22 cellular contexts compared by ENCODE assay signal in the genomic region with DNA sequence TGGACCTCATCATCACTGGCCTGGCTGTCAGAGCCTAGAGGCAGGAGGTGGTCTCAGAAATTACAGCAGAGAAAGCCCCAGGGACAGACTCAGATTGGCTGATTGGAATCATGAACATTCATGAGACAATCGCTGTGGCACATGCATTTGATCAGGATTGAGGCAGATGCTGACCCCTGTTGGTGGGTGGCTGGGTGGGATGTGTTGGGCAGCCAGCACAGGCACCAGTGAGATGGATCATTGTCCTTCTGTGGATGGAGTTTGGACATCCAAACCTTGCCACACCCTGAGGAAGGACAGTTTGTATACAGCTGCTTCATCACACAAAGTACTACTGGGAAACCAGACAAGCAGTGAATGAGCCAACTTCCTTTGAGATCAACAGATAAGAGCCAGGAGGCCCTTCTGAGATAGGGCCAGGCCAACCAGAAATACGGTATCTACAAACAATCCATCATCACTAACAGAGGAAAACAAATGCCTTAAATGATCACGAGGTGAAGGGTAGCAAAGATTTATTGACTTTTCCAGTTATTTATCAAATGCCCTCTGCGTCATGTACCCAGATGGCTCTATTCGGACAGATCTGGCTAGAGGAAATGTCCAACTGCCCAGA. TPM values are rescaled to one million over a fixed set of nuclear protein-coding genes. Genes with fewer than 3 reads are reported as not detected.
DNase-seq lines count a peak whose midpoint lies in the region; ATAC-seq, FAIRE-seq and TF ChIP-seq lines count a peak whose summit lies in the region.
"Had no signal": no experiment of that assay in that cellular context is flagged by ENCODE, and none has a peak within 500 bp of the region (broad histone marks: within the 10 kb centered on the region; RNA-seq: fewer than 3 reads in every experiment).

No MANE protein-coding gene starts in this region.

- 44 to 53% methylated on average over 5 of the region's 5 CpGs for WGBS in body of pancreas, 2 donors

- H3K27me3 ChIP-seq in body of pancreas: no peaks in the 10 kb centered on the region
- H3K27me3 ChIP-seq: esophagus muscularis mucosa, vagina had no signal

- TF ChIP-seq POLR2A in body of pancreas (IDR thresholded peaks at IDR 0.05): no peak

- peak; percentile 49 for FAIRE-seq in HTR-8/SVneo (lab: Jason Lieb, UNC)
- FAIRE-seq: bronchial epithelial cell had no signal

- H3K4me3 Mint-ChIP-seq in nephron progenitor cell (no peak overlapping the region), endothelial cell (ENCODE audit: unreplicated experiment) (no peak overlapping the region)
- H3K4me3 Mint-ChIP-seq in activated T-helper 2 cell treated with anti-CD3 and anti-CD28 coated beads, Interferon-gamma antibody, Interleukin-2, Interleukin-4, amounts not matched to agents 10 μg/mL and 5 μg/mL and 100 μg/mL, durations not matched to agents 14 hours and 24 hours and 36 hours (ENCODE audit: low read depth): no peak overlapping the region
- H3K4me3 Mint-ChIP-seq: activated CD4-positive, alpha-beta memory T cell treated with anti-CD3 and anti-CD28 coated beads, Interleukin-2, amount 10 ng/mL, durations not matched to agents 7 days and 5 days; activated naive CD8-positive, alpha-beta T cell; activated T-cell treated with anti-CD3 and anti-CD28 coated beads, Interleukin-2, amount 50 U/mL, for 4 hours; T-cell had no signal

- intact Hi-C loops in body of pancreas (cut with DNase I): no loop called here
- intact Hi-C loops in activated T-helper 2 cell treated with anti-CD3 and anti-CD28 coated beads, Interferon-gamma antibody, Interleukin-2, Interleukin-4, amounts not matched to agents 10 μg/mL and 5 μg/mL and 100 μg/mL, durations not matched to agents 14 hours and 24 hours and 36 hours (cut with micrococcal nuclease): no loop called here

- H3K4me1 ChIP-seq in body of pancreas: peaks cover 31% of the 10 kb centered on the region
- H3K4me1 ChIP-seq: esophagus muscularis mucosa, parathyroid adenoma, vagina had no signal

- ATAC-seq in body of pancreas (peak; percentile 72), GM19351 (IDR thresholded peaks at IDR 0.05; ENCODE audit: unreplicated experiment) (no peak)
- ATAC-seq: activated T-cell treated with anti-CD3 and anti-CD28 coated beads, Interleukin-2, amount 50 U/mL, for 4 hours; left ventricle myocardium superior; T-cell had no signal

- peak; percentile 40 for DNase-seq in EH (ENCODE audit: low read depth)
- no peak for DNase-seq in HTR-8/SVneo (ENCODE audit: insufficient read length, low spot score)
- no peak for DNase-seq in body of pancreas
- no peak for DNase-seq in nephron progenitor cell
- no peak for DNase-seq in NCI-H1930 (lab: John Stamatoyannopoulos, UW)
- no peak for DNase-seq in endothelial cell (ENCODE audit: low spot score)
- no peak for DNase-seq in activated T-helper 2 cell treated with anti-CD3 and anti-CD28 coated beads, Interferon-gamma antibody, Interleukin-2, Interleukin-4, amounts not matched to agents 10 μg/mL and 5 μg/mL and 100 μg/mL, durations not matched to agents 14 hours and 24 hours and 36 hours (ENCODE audit: low spot score)
- DNase-seq: activated CD4-positive, alpha-beta memory T cell treated with anti-CD3 and anti-CD28 coated beads, Interleukin-2, amount 10 ng/mL, durations not matched to agents 7 days and 5 days; activated T-cell treated with anti-CD3 and anti-CD28 coated beads, Interleukin-2, amount 50 U/mL, for 4 hours; glutamatergic neuron; HCEC 1CT; left ventricle myocardium superior; NCI-H1417 treated with DMSO at 0.1 percent for 48 hours; NCI-H226; T-cell had no signal

- H3K27me3 Mint-ChIP-seq in nephron progenitor cell (ENCODE audit: low read depth, poor library complexity) (peaks cover 7% of the 10 kb centered on the region), endothelial cell (ENCODE audit: unreplicated experiment) (peaks cover 1% of the 10 kb centered on the region)
- no peaks in the 10 kb centered on the region for H3K27me3 Mint-ChIP-seq in activated T-helper 2 cell treated with anti-CD3 and anti-CD28 coated beads, Interferon-gamma antibody, Interleukin-2, Interleukin-4, amounts not matched to agents 10 μg/mL and 5 μg/mL and 100 μg/mL, durations not matched to agents 14 hours and 24 hours and 36 hours (ENCODE audit: low read depth)
- H3K27me3 Mint-ChIP-seq: activated naive CD8-positive, alpha-beta T cell; T-cell had no signal

- H3K9me3 ChIP-seq in body of pancreas: no peaks in the 10 kb centered on the region
- H3K9me3 ChIP-seq: vagina had no signal

- peaks cover 41% of the 10 kb centered on the region for H3K36me3 Mint-ChIP-seq in nephron progenitor cell (ENCODE audit: low read depth)
- peaks cover 28% of the 10 kb centered on the region for H3K36me3 Mint-ChIP-seq in endothelial cell (ENCODE audit: low read depth, unreplicated experiment)
- peaks cover 9% of the 10 kb centered on the region for H3K36me3 Mint-ChIP-seq in activated T-helper 2 cell treated with anti-CD3 and anti-CD28 coated beads, Interferon-gamma antibody, Interleukin-2, Interleukin-4, amounts not matched to agents 10 μg/mL and 5 μg/mL and 100 μg/mL, durations not matched to agents 14 hours and 24 hours and 36 hours (ENCODE audit: low read depth)

- peaks cover 5% of the 10 kb centered on the region for H3K9me3 Mint-ChIP-seq in nephron progenitor cell
- no peaks in the 10 kb centered on the region for H3K9me3 Mint-ChIP-seq in endothelial cell (ENCODE audit: unreplicated experiment)
- H3K9me3 Mint-ChIP-seq in activated T-helper 2 cell treated with anti-CD3 and anti-CD28 coated beads, Interferon-gamma antibody, Interleukin-2, Interleukin-4, amounts not matched to agents 10 μg/mL and 5 μg/mL and 100 μg/mL, durations not matched to agents 14 hours and 24 hours and 36 hours: no peaks in the 10 kb centered on the region
- H3K9me3 Mint-ChIP-seq: activated CD4-positive, alpha-beta memory T cell treated with anti-CD3 and anti-CD28 coated beads, Interleukin-2, amount 10 ng/mL, durations not matched to agents 7 days and 5 days had no signal

- peak overlapping the region; percentile 29 for H3K27ac Mint-ChIP-seq in nephron progenitor cell
- H3K27ac Mint-ChIP-seq in endothelial cell (ENCODE audit: unreplicated experiment): no peak overlapping the region
- H3K27ac Mint-ChIP-seq in activated T-helper 2 cell treated with anti-CD3 and anti-CD28 coated beads, Interferon-gamma antibody, Interleukin-2, Interleukin-4, amounts not matched to agents 10 μg/mL and 5 μg/mL and 100 μg/mL, durations not matched to agents 14 hours and 24 hours and 36 hours: no peak overlapping the region
- H3K27ac Mint-ChIP-seq: activated CD4-positive, alpha-beta memory T cell treated with anti-CD3 and anti-CD28 coated beads, Interleukin-2, amount 10 ng/mL, durations not matched to agents 7 days and 5 days; activated naive CD8-positive, alpha-beta T cell; T-cell had no signal

- H3K27ac ChIP-seq in body of pancreas: peak overlapping the region in 2 of 4 donors; percentile 28 to 34
- H3K27ac ChIP-seq: esophagus muscularis mucosa, KMS-11, parathyroid adenoma, vagina had no signal

- peaks cover 0 to 14% of the 10 kb centered on the region in 2 donors for H3K36me3 ChIP-seq in body of pancreas (replicated peaks in 1 of 2; ENCODE audit: insufficient read depth in 1 of 2, low read depth in 2 of 2)

- H3K4me3 ChIP-seq in body of pancreas: no peak overlapping the region
- H3K4me3 ChIP-seq: esophagus muscularis mucosa, vagina had no signal

- H3K4me1 Mint-ChIP-seq in nephron progenitor cell: peaks cover 14% of the 10 kb centered on the region
- peaks cover 2% of the 10 kb centered on the region for H3K4me1 Mint-ChIP-seq in endothelial cell (ENCODE audit: unreplicated experiment)
- peaks cover 5% of the 10 kb centered on the region for H3K4me1 Mint-ChIP-seq in activated T-helper 2 cell treated with anti-CD3 and anti-CD28 coated beads, Interferon-gamma antibody, Interleukin-2, Interleukin-4, amounts not matched to agents 10 μg/mL and 5 μg/mL and 100 μg/mL, durations not matched to agents 14 hours and 24 hours and 36 hours (ENCODE audit: low read depth)
- H3K4me1 Mint-ChIP-seq: T-cell had no signal

- TF ChIP-seq CTCF in body of pancreas (IDR thresholded peaks at IDR 0.05): no peak
- no peak for TF ChIP-seq CTCF in nephron progenitor cell (IDR thresholded peaks at IDR 0.05)
- TF ChIP-seq CTCF in endothelial cell (IDR thresholded peaks at IDR 0.05; ENCODE audit: unreplicated experiment): no peak

RNA-seq across cellular contexts. Expression of gene COMMD9, which starts 17.3 kb away (rescaled TPM):
- total RNA-seq in body of pancreas: 10 to 100 TPM; 26.4 to 28.5 TPM
- 66.1 TPM for total RNA-seq in endothelial cell (ENCODE audit: unreplicated experiment)
- 35.8 and 39.8 TPM in 2 replicates for total RNA-seq in activated T-helper 2 cell treated with anti-CD3 and anti-CD28 coated beads, Interferon-gamma antibody, Interleukin-2, Interleukin-4, amounts not matched to agents 10 μg/mL and 5 μg/mL and 100 μg/mL, durations not matched to agents 14 hours and 24 hours and 36 hours

RNA-seq across cellular contexts. Expression of gene PRR5L, which starts 24.2 kb away (rescaled TPM):
- total RNA-seq in body of pancreas (1 to 10 TPM; 2.6 to 3.0 TPM), endothelial cell (ENCODE audit: unreplicated experiment) (122 TPM)
- 23.4 and 32.7 TPM in 2 replicates for total RNA-seq in activated T-helper 2 cell treated with anti-CD3 and anti-CD28 coated beads, Interferon-gamma antibody, Interleukin-2, Interleukin-4, amounts not matched to agents 10 μg/mL and 5 μg/mL and 100 μg/mL, durations not matched to agents 14 hours and 24 hours and 36 hours
